In the genomic region with DNA sequence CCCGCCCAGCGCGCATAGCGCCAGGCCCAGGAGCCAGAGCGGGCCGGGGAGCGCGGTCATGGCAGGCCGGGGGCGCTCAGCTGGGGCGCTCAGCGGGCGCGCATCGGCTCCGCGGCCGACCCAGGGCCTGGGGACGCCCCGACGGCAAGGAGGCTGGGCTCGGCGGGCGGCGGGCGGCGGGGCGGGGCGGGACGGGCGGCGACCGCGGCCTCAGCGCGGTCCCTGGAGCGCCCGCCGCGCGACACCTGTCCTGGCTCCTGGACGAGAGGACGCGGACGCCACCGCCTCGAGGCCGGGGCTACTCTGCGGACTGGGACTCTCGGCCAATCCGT, we compare ENCODE assay signal across 11 cellular contexts. TPM values are rescaled to one million over a fixed set of nuclear protein-coding genes. Genes with fewer than 3 reads are reported as not detected.
DNase-seq lines count a peak whose midpoint lies in the region; ATAC-seq, FAIRE-seq and TF ChIP-seq lines count a peak whose summit lies in the region.
"Had no signal": no experiment of that assay in that cellular context is flagged by ENCODE, and none has a peak within 500 bp of the region (broad histone marks: within the 10 kb centered on the region; RNA-seq: fewer than 3 reads in every experiment).

No MANE protein-coding gene starts in this region.

- intact Hi-C loops in tibial artery (cut with DNase I; ENCODE audit: low total_unique reads) = no loop called here

- FAIRE-seq in RCC 7860 (lab: Jason Lieb, UNC) = no peak
- FAIRE-seq: TTC549 had no signal

- TF ChIP-seq POLR2A in Peyer's patch (IDR thresholded peaks at IDR 0.05) = no peak

- H3K4me3 ChIP-seq in Peyer's patch = peak overlapping the region; percentile 68 to 83 (median 72)
- peak overlapping the region; percentile 46 to 52 for H3K4me3 ChIP-seq in tibial artery

- H3K27ac Mint-ChIP-seq in activated CD8-positive, alpha-beta memory T cell treated with anti-CD3 and anti-CD28 coated beads, Interleukin-2, amount 10 ng/mL, durations not matched to agents 7 days and 5 days = no peak overlapping the region
- H3K27ac Mint-ChIP-seq: CD4-positive, alpha-beta memory T cell had no signal

- ATAC-seq in activated CD8-positive, alpha-beta memory T cell treated with anti-CD3 and anti-CD28 coated beads, Interleukin-2, amount 10 ng/mL, durations not matched to agents 7 days and 5 days = peak; percentile 31

- H3K9me3 ChIP-seq in Peyer's patch = no peaks in the 10 kb centered on the region
- no peaks in the 10 kb centered on the region for H3K9me3 ChIP-seq in tibial artery

- peak overlapping the region; percentile 49 to 80 (median 70) for H3K27ac ChIP-seq in Peyer's patch
- H3K27ac ChIP-seq in tibial artery = no peak overlapping the region

- no peak overlapping the region for H3K4me3 Mint-ChIP-seq in activated CD8-positive, alpha-beta memory T cell treated with anti-CD3 and anti-CD28 coated beads, Interleukin-2, amount 10 ng/mL, durations not matched to agents 7 days and 5 days

- no peaks in the 10 kb centered on the region for H3K27me3 ChIP-seq in Peyer's patch
- peaks cover 0 to 51% of the 10 kb centered on the region in 2 donors for H3K27me3 ChIP-seq in tibial artery

- H3K36me3 ChIP-seq in Peyer's patch = no peaks in the 10 kb centered on the region
- no peaks in the 10 kb centered on the region for H3K36me3 ChIP-seq in tibial artery

- peaks cover 12% of the 10 kb centered on the region for H3K4me1 Mint-ChIP-seq in activated CD8-positive, alpha-beta memory T cell treated with anti-CD3 and anti-CD28 coated beads, Interleukin-2, amount 10 ng/mL, durations not matched to agents 7 days and 5 days

- H3K4me1 ChIP-seq in Peyer's patch = peaks cover 0 to 12% (median 1%) of the 10 kb centered on the region in 4 donors
- H3K4me1 ChIP-seq in tibial artery = peaks cover 0 to 15% (median 7%) of the 10 kb centered on the region in 4 donors

- H3K36me3 Mint-ChIP-seq in activated CD8-positive, alpha-beta memory T cell treated with anti-CD3 and anti-CD28 coated beads, Interleukin-2, amount 10 ng/mL, durations not matched to agents 7 days and 5 days = no peaks in the 10 kb centered on the region
- H3K36me3 Mint-ChIP-seq: CD4-positive, alpha-beta memory T cell had no signal

- peaks cover 32% of the 10 kb centered on the region for H3K27me3 Mint-ChIP-seq in activated CD8-positive, alpha-beta memory T cell treated with anti-CD3 and anti-CD28 coated beads, Interleukin-2, amount 10 ng/mL, durations not matched to agents 7 days and 5 days

- TF ChIP-seq CTCF in Peyer's patch (IDR thresholded peaks at IDR 0.05) = no peak
- no peak for TF ChIP-seq CTCF in tibial artery (IDR thresholded peaks at IDR 0.05)

- CTCF ChIA-PET in activated CD8-positive, alpha-beta memory T cell treated with anti-CD3 and anti-CD28 coated beads, Interleukin-2, amount 10 ng/mL, durations not matched to agents 7 days and 5 days (lab: Charles Lee) = no interaction called here

- H3K9me3 Mint-ChIP-seq in activated CD8-positive, alpha-beta memory T cell treated with anti-CD3 and anti-CD28 coated beads, Interleukin-2, amount 10 ng/mL, durations not matched to agents 7 days and 5 days (ENCODE audit: low read depth) = no peaks in the 10 kb centered on the region
- H3K9me3 Mint-ChIP-seq: CD4-positive, alpha-beta memory T cell had no signal

- no peak for DNase-seq in activated CD8-positive, alpha-beta memory T cell treated with anti-CD3 and anti-CD28 coated beads, Interleukin-2, amount 10 ng/mL, durations not matched to agents 7 days and 5 days
- no peak for DNase-seq in activated CD8-positive, alpha-beta memory T cell treated with anti-CD3 and anti-CD28 coated beads for 24 hours
- DNase-seq in Peyer's patch (no peak), left kidney (ENCODE audit: low read depth, low spot score) (peak; percentile 42), tibial artery (no peak), H4 (ENCODE audit: low spot score) (no peak), RCC 7860 (ENCODE audit: low spot score) (no peak)
- no peak for DNase-seq in stimulated activated naive CD4-positive, alpha-beta T cell treated with Interleukin-2 at 50 U/mL for 16 hours (lab: John Stamatoyannopoulos, UW)

RNA-seq across cellular contexts. Expression of a gene that starts 0.3 kb away (rescaled TPM):
- total RNA-seq in activated CD8-positive, alpha-beta memory T cell treated with anti-CD3 and anti-CD28 coated beads, Interleukin-2, amount 10 ng/mL, durations not matched to agents 7 days and 5 days = under 1 TPM; 0.47 to 0.61 TPM
- total RNA-seq in Peyer's patch = 10 to 100 TPM in 3 of 4 donors, 1 to 10 TPM in 1; 1.7 to 34.0 (median 15.7) TPM
- total RNA-seq in H4 (2014; rRNA removed; shearing (Covaris generic)) = 0.08 and 0.19 TPM in 2 replicates
- total RNA-seq: fibroblast of lung had no signal

RNA-seq across cellular contexts. Expression of a gene that starts 17.2 kb away (rescaled TPM):
- total RNA-seq in activated CD8-positive, alpha-beta memory T cell treated with anti-CD3 and anti-CD28 coated beads, Interleukin-2, amount 10 ng/mL, durations not matched to agents 7 days and 5 days = 1 to 10 TPM in 1 of 2 experiments, under 1 TPM in 1; 0.82 to 1.0 TPM
- total RNA-seq in Peyer's patch = 10 to 100 TPM in 1 of 4 donors, 1 to 10 TPM in 3; 5.0 to 12.2 (median 6.8) TPM
- 0.35 TPM in 1 of 2 replicates, not detected in the other for total RNA-seq in H4 (2014; rRNA removed; shearing (Covaris generic))

RNA-seq across cellular contexts. Expression of a gene that starts 49.7 kb away (rescaled TPM):
- total RNA-seq in activated CD8-positive, alpha-beta memory T cell treated with anti-CD3 and anti-CD28 coated beads, Interleukin-2, amount 10 ng/mL, durations not matched to agents 7 days and 5 days = 10 to 100 TPM; 67.4 to 69.5 TPM
- total RNA-seq in Peyer's patch = 10 to 100 TPM; 33.0 to 39.0 (median 37.0) TPM
- 43.7 and 49.4 TPM in 2 replicates for total RNA-seq in H4 (2014; rRNA removed; shearing (Covaris generic))

Comparison
In these comparisons a context has a peak if more than half of its experiments do, and no peak if none do; other contexts are left out.
1. H3K27ac ChIP-seq: peak in Peyer's patch (4 of 4); none in tibial artery (0 of 2).